In the genomic region with DNA sequence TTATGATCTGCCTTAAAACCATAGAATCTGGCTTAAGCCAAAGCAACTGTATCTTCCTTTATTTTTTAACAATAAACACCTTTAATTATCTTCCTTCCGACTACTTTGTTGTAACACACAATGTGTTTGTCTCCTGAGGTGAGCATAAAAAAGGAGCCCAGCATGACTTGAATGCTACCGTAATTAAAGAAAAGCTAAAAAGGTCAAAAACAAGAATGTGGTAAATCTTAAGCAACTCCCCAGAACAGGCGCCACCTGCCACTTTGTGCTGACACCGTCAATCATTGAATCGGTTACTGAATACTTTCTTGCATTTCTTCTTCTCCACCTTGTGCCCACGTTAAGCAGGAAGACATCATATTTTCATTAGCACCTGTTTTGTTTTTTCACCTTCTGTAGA, we compare ENCODE assay signal across 31 cellular contexts.
"Had no signal": no experiment of that assay in that cellular context is flagged by ENCODE, and none has a peak within 500 bp of the region (broad histone marks: within the 10 kb centered on the region; RNA-seq: fewer than 3 reads in every experiment).

No MANE protein-coding gene starts in this region.

- H3K27me3 ChIP-seq: Peyer's patch, SJSA1 had no signal

- H3K27me3 Mint-ChIP-seq: activated CD4-positive, alpha-beta T cell treated with anti-CD3 and anti-CD28 coated beads for 36 hours; activated CD4-positive, alpha-beta T cell treated with anti-CD3 and anti-CD28 coated beads, Interleukin-2, amount 10 ng/mL, durations not matched to agents 7 days and 5 days had no signal

- H3K4me3 ChIP-seq: Peyer's patch, SJSA1 had no signal

- DNase-seq: activated CD4-positive, alpha-beta T cell treated with anti-CD3 and anti-CD28 coated beads for 36 hours; activated CD4-positive, alpha-beta T cell treated with anti-CD3 and anti-CD28 coated beads, Interleukin-2, amount 10 ng/mL, durations not matched to agents 7 days and 5 days; activated CD4-positive, alpha-beta T cell treated with anti-CD3 and anti-CD28 coated beads, Interleukin-2, amount 50 U/mL, for 48 hours; activated CD8-positive, alpha-beta memory T cell treated with anti-CD3 and anti-CD28 coated beads, Interleukin-2, amount 50 U/mL, for 4 hours; activated gamma-delta T cell treated with Interleukin-2 at 50 U/mL for 16 hours; activated naive CD4-positive, alpha-beta T cell treated with anti-CD3 and anti-CD28 coated beads for 36 hours; activated naive CD8-positive, alpha-beta T cell treated with anti-CD3 and anti-CD28 coated beads, Interleukin-2, amount 50 U/mL, for 24 hours; activated T-cell treated with anti-CD3 and anti-CD28 coated beads for 4 hours; activated T-cell treated with anti-CD3 and anti-CD28 coated beads, Interleukin-2, amount 50 U/mL, for 4 hours; anterior cingulate cortex; central memory CD4-positive, alpha-beta T cell; NCI-H1105; NCI-H1417 treated with DMSO at 0.1 percent for 48 hours; NCI-H1930; NCI-H2081 treated with DMSO at 0.1 percent for 48 hours; NCI-H345; NCI-H524 treated with DMSO at 0.1 percent for 48 hours; NCI-H748 treated with DMSO at 0.1 percent for 48 hours; NK-92 treated with Interleukin-12 subunit alpha and Interleukin-12 subunit beta, amount 100 ng/mL, for 24 hours; PC-3; Peyer's patch; RPMI8226; SHP77 treated with DMSO at 0.1 percent for 48 hours; SK-N-SH had no signal

- H3K4me1 ChIP-seq: Peyer's patch, SJSA1 had no signal

- H3K36me3 ChIP-seq: Peyer's patch, SJSA1 had no signal

- H3K4me3 Mint-ChIP-seq: activated CD4-positive, alpha-beta T cell treated with anti-CD3 and anti-CD28 coated beads for 36 hours; activated CD4-positive, alpha-beta T cell treated with anti-CD3 and anti-CD28 coated beads, Interleukin-2, amount 10 ng/mL, durations not matched to agents 7 days and 5 days; activated naive CD4-positive, alpha-beta T cell treated with anti-CD3 and anti-CD28 coated beads for 36 hours; activated naive CD8-positive, alpha-beta T cell treated with anti-CD3 and anti-CD28 coated beads, Interleukin-2, amount 50 U/mL, for 24 hours; activated T-cell treated with anti-CD3 and anti-CD28 coated beads, Interleukin-2, amount 50 U/mL, for 4 hours; activated T-helper 1 cell treated with anti-CD3 and anti-CD28 coated beads, Interleukin-12 subunit alpha, Interleukin-12 subunit beta, Interleukin-2, Interleukin-4 antibody, amounts not matched to agents 30 ng/mL and 10 ng/mL and 1 ng/mL, durations not matched to agents 14 hours and 24 hours and 36 hours; brain; T-helper 1 cell treated with Interleukin-12 subunit alpha and Interleukin-12 subunit beta and Interleukin-4 antibody, amounts not matched to agents 30 μg/mL and 1 μg/mL, for 36 hours; T-helper 2 cell treated with Interferon-gamma antibody and Interleukin-4, amounts not matched to agents 5 μg/mL and 100 μg/mL, for 36 hours had no signal

- H3K4me1 Mint-ChIP-seq: activated CD4-positive, alpha-beta T cell treated with anti-CD3 and anti-CD28 coated beads for 36 hours; activated CD4-positive, alpha-beta T cell treated with anti-CD3 and anti-CD28 coated beads, Interleukin-2, amount 10 ng/mL, durations not matched to agents 7 days and 5 days; activated naive CD8-positive, alpha-beta T cell treated with anti-CD3 and anti-CD28 coated beads, Interleukin-2, amount 50 U/mL, for 24 hours had no signal

- H3K36me3 Mint-ChIP-seq: activated naive CD4-positive, alpha-beta T cell treated with anti-CD3 and anti-CD28 coated beads, Interleukin-2, amount 50 U/mL, for 72 hours; brain had no signal

- ATAC-seq: activated CD4-positive, alpha-beta T cell treated with anti-CD3 and anti-CD28 coated beads for 36 hours; activated CD4-positive, CD25-positive, alpha-beta regulatory T cell treated with anti-CD3 and anti-CD28 coated beads, Interleukin-2, amount 50 U/mL, for 24 hours; activated naive CD4-positive, alpha-beta T cell treated with anti-CD3 and anti-CD28 coated beads, Interleukin-2, amount 50 U/mL, for 72 hours; activated naive CD8-positive, alpha-beta T cell treated with anti-CD3 and anti-CD28 coated beads, Interleukin-2, amount 50 U/mL, for 24 hours; activated T-cell treated with anti-CD3 and anti-CD28 coated beads, Interleukin-2, amount 50 U/mL, for 4 hours; PC-3 had no signal

- H3K27ac Mint-ChIP-seq: activated CD4-positive, alpha-beta T cell treated with anti-CD3 and anti-CD28 coated beads for 36 hours; activated CD4-positive, alpha-beta T cell treated with anti-CD3 and anti-CD28 coated beads, Interleukin-2, amount 10 ng/mL, durations not matched to agents 7 days and 5 days; activated naive CD4-positive, alpha-beta T cell treated with anti-CD3 and anti-CD28 coated beads for 36 hours; activated naive CD4-positive, alpha-beta T cell treated with anti-CD3 and anti-CD28 coated beads, Interleukin-2, amount 50 U/mL, for 72 hours; activated naive CD8-positive, alpha-beta T cell treated with anti-CD3 and anti-CD28 coated beads, Interleukin-2, amount 50 U/mL, for 24 hours; activated T-helper 1 cell treated with anti-CD3 and anti-CD28 coated beads, Interleukin-12 subunit alpha, Interleukin-12 subunit beta, Interleukin-2, Interleukin-4 antibody, amounts not matched to agents 30 ng/mL and 10 ng/mL and 1 ng/mL, durations not matched to agents 14 hours and 24 hours and 36 hours; brain; T-helper 1 cell treated with Interleukin-12 subunit alpha and Interleukin-12 subunit beta and Interleukin-4 antibody, amounts not matched to agents 30 μg/mL and 1 μg/mL, for 36 hours; T-helper 2 cell treated with Interferon-gamma antibody and Interleukin-4, amounts not matched to agents 5 μg/mL and 100 μg/mL, for 36 hours had no signal

- H3K9me3 Mint-ChIP-seq: activated CD4-positive, alpha-beta T cell treated with anti-CD3 and anti-CD28 coated beads, Interleukin-2, amount 10 ng/mL, durations not matched to agents 7 days and 5 days; activated naive CD4-positive, alpha-beta T cell treated with anti-CD3 and anti-CD28 coated beads for 36 hours; activated naive CD4-positive, alpha-beta T cell treated with anti-CD3 and anti-CD28 coated beads, Interleukin-2, amount 50 U/mL, for 72 hours; activated T-cell treated with anti-CD3 and anti-CD28 coated beads, Interleukin-2, amount 50 U/mL, for 4 hours; activated T-helper 1 cell treated with anti-CD3 and anti-CD28 coated beads, Interleukin-12 subunit alpha, Interleukin-12 subunit beta, Interleukin-2, Interleukin-4 antibody, amounts not matched to agents 30 ng/mL and 10 ng/mL and 1 ng/mL, durations not matched to agents 14 hours and 24 hours and 36 hours; T-helper 1 cell treated with Interleukin-12 subunit alpha and Interleukin-12 subunit beta and Interleukin-4 antibody, amounts not matched to agents 30 μg/mL and 1 μg/mL, for 36 hours; T-helper 2 cell treated with Interferon-gamma antibody and Interleukin-4, amounts not matched to agents 5 μg/mL and 100 μg/mL, for 36 hours had no signal

- H3K9me3 ChIP-seq: Peyer's patch, SK-N-SH had no signal

- H3K27ac ChIP-seq: Peyer's patch, SJSA1 had no signal

- H3K9ac ChIP-seq: SK-N-SH had no signal
